In genomic region chr2:160493227-160494028, GRCh38 we compare ENCODE assay signal across 8 cellular contexts. TPM values are rescaled to one million over a fixed set of nuclear protein-coding genes. Genes with fewer than 3 reads are reported as not detected.
DNase-seq lines count a peak whose midpoint lies in the region; ATAC-seq and TF ChIP-seq lines count a peak whose summit lies in the region.

Gene RBMS1 (minus strand): TSS chr2:160493807. CDS start chr2:160493363, 444 bp downstream.

- peak within 1 kb of the TSS; percentile 50 to 89 (median 76) for H3K9ac ChIP-seq in BLaER1 treated with 17β-estradiol and CSF1 and Interleukin-3, amounts not matched to agents 10 nM and 100 nM

- peaks cover 29 to 56% (median 48%) of the 10 kb centered on the region in 11 experiments for H3K27me3 ChIP-seq in BLaER1 treated with 17β-estradiol and CSF1 and Interleukin-3, amounts not matched to agents 10 nM and 100 nM
- peaks cover 0 to 11% (median 0%) of the 10 kb centered on the region in 3 donors for H3K27me3 ChIP-seq in stomach

- peak within 1 kb of the TSS; percentile 97 for H3K27ac Mint-ChIP-seq in activated T-helper 1 cell treated with anti-CD3 and anti-CD28 coated beads, Interleukin-12 subunit alpha, Interleukin-12 subunit beta, Interleukin-2, Interleukin-4 antibody, amounts not matched to agents 30 ng/mL and 10 ng/mL and 1 ng/mL, durations not matched to agents 14 hours and 24 hours and 36 hours
- H3K27ac Mint-ChIP-seq in natural killer cell: peak within 1 kb of the TSS; percentile 54 to 74

- ATAC-seq in HG02588 (IDR thresholded peaks at IDR 0.05; ENCODE audit: unreplicated experiment): peak; percentile 46
- peak; percentile 52 to 64 (median 55) for ATAC-seq in natural killer cell
- no peak for ATAC-seq in HG03108 (IDR thresholded peaks at IDR 0.05; ENCODE audit: unreplicated experiment)

- no peak for TF ChIP-seq POLR2A in stomach (IDR thresholded peaks at IDR 0.05)

- H3K4me1 ChIP-seq in BLaER1 treated with 17β-estradiol and CSF1 and Interleukin-3, amounts not matched to agents 10 nM and 100 nM: peaks cover 0 to 14% (median 6%) of the 10 kb centered on the region in 10 experiments; a peak in 7 of 20 replicates
- H3K4me1 ChIP-seq in stomach: peaks cover 0 to 40% (median 15%) of the 10 kb centered on the region in 4 donors

- 1% methylated on average over 25 to 63 of the region's 66 CpGs for WGBS in stomach, 5 donors

- peak within 1 kb of the TSS; percentile 80 to 99 (median 94) for H3K4me2 ChIP-seq in BLaER1 treated with 17β-estradiol and CSF1 and Interleukin-3, amounts not matched to agents 10 nM and 100 nM

- no peaks in the 10 kb centered on the region; a peak in 2 of 22 replicates for H4K20me1 ChIP-seq in BLaER1 treated with 17β-estradiol and CSF1 and Interleukin-3, amounts not matched to agents 10 nM and 100 nM

- peak within 1 kb of the TSS; percentile 70 to 88 (median 76) for H3K4me3 ChIP-seq in BLaER1 treated with 17β-estradiol and CSF1 and Interleukin-3, amounts not matched to agents 10 nM and 100 nM
- H3K4me3 ChIP-seq in fibroblast of mammary gland (ENCODE audit: control insufficient read depth, low read depth, low read length): peak within 1 kb of the TSS; percentile 77
- H3K4me3 ChIP-seq in stomach: peak within 1 kb of the TSS; percentile 82 to 96 (median 89)

- H3K9me3 Mint-ChIP-seq in activated T-helper 1 cell treated with anti-CD3 and anti-CD28 coated beads, Interleukin-12 subunit alpha, Interleukin-12 subunit beta, Interleukin-2, Interleukin-4 antibody, amounts not matched to agents 30 ng/mL and 10 ng/mL and 1 ng/mL, durations not matched to agents 14 hours and 24 hours and 36 hours: no peaks in the 10 kb centered on the region
- H3K9me3 Mint-ChIP-seq in natural killer cell: no peaks in the 10 kb centered on the region

- H3K27me3 Mint-ChIP-seq in activated T-helper 1 cell treated with anti-CD3 and anti-CD28 coated beads, Interleukin-12 subunit alpha, Interleukin-12 subunit beta, Interleukin-2, Interleukin-4 antibody, amounts not matched to agents 30 ng/mL and 10 ng/mL and 1 ng/mL, durations not matched to agents 14 hours and 24 hours and 36 hours (ENCODE audit: insufficient read depth): peaks cover 9% of the 10 kb centered on the region
- H3K27me3 Mint-ChIP-seq in natural killer cell (ENCODE audit: low read depth in 2 of 2): peaks cover 9 to 18% of the 10 kb centered on the region in 2 donors

- intact Hi-C loops in activated T-helper 1 cell treated with anti-CD3 and anti-CD28 coated beads, Interleukin-12 subunit alpha, Interleukin-12 subunit beta, Interleukin-2, Interleukin-4 antibody, amounts not matched to agents 30 ng/mL and 10 ng/mL and 1 ng/mL, durations not matched to agents 14 hours and 24 hours and 36 hours (cut with micrococcal nuclease): loop anchor here (1.0 to 10.0 kb wide), 7 partner anchors 8 to 811 kb away; partner anchors contain the start of genes LY75, PSMD14 and TANK
- intact Hi-C loops in natural killer cell (cut with micrococcal nuclease): loop anchor here (5.0 to 10.0 kb wide), 2 partner anchors 146 to 169 kb away; no protein-coding TSS in a partner anchor
- intact Hi-C loops in stomach (cut with DNase I; ENCODE audit: low total_unique reads): no loop called here

- DNase-seq in OCI-M1 (lab: John Stamatoyannopoulos, UW): peak; percentile 21
- peak; percentile 35 for DNase-seq in activated T-helper 1 cell treated with anti-CD3 and anti-CD28 coated beads, Interleukin-12 subunit alpha, Interleukin-12 subunit beta, Interleukin-2, Interleukin-4 antibody, amounts not matched to agents 30 ng/mL and 10 ng/mL and 1 ng/mL, durations not matched to agents 14 hours and 24 hours and 36 hours (ENCODE audit: low spot score)
- DNase-seq in fibroblast of mammary gland (ENCODE audit: low read depth): peak; percentile 44
- DNase-seq in natural killer cell: peak; percentile 26
- peak; percentile 54 for DNase-seq in stomach

- H3K36me3 ChIP-seq in BLaER1 treated with 17β-estradiol and CSF1 and Interleukin-3, amounts not matched to agents 10 nM and 100 nM: no peaks in the 10 kb centered on the region
- no peaks in the 10 kb centered on the region for H3K36me3 ChIP-seq in stomach

- peaks cover 47% of the 10 kb centered on the region for H3K4me1 Mint-ChIP-seq in activated T-helper 1 cell treated with anti-CD3 and anti-CD28 coated beads, Interleukin-12 subunit alpha, Interleukin-12 subunit beta, Interleukin-2, Interleukin-4 antibody, amounts not matched to agents 30 ng/mL and 10 ng/mL and 1 ng/mL, durations not matched to agents 14 hours and 24 hours and 36 hours (ENCODE audit: low read depth)
- H3K4me1 Mint-ChIP-seq in natural killer cell: peaks cover 0 to 10% of the 10 kb centered on the region in 2 donors

- H3K9me3 ChIP-seq in BLaER1 treated with 17β-estradiol and CSF1 and Interleukin-3, amounts not matched to agents 10 nM and 100 nM (replicated peaks in 1 of 11): no peaks in the 10 kb centered on the region
- H3K9me3 ChIP-seq in stomach: no peaks in the 10 kb centered on the region

- peak within 1 kb of the TSS; percentile 97 for H3K4me3 Mint-ChIP-seq in activated T-helper 1 cell treated with anti-CD3 and anti-CD28 coated beads, Interleukin-12 subunit alpha, Interleukin-12 subunit beta, Interleukin-2, Interleukin-4 antibody, amounts not matched to agents 30 ng/mL and 10 ng/mL and 1 ng/mL, durations not matched to agents 14 hours and 24 hours and 36 hours
- peak within 1 kb of the TSS; percentile 95 for H3K4me3 Mint-ChIP-seq in natural killer cell

- TF ChIP-seq CTCF in fibroblast of mammary gland (conservative IDR thresholded peaks at IDR 0.05; ENCODE audit: control insufficient read depth, insufficient read depth, low read depth, low read length): no peak
- TF ChIP-seq CTCF in natural killer cell (IDR thresholded peaks at IDR 0.05): no peak
- TF ChIP-seq CTCF in stomach (IDR thresholded peaks at IDR 0.05): no peak

- no peak for TF ChIP-seq EP300 in stomach (IDR thresholded peaks at IDR 0.05)

- H3K36me3 Mint-ChIP-seq in activated T-helper 1 cell treated with anti-CD3 and anti-CD28 coated beads, Interleukin-12 subunit alpha, Interleukin-12 subunit beta, Interleukin-2, Interleukin-4 antibody, amounts not matched to agents 30 ng/mL and 10 ng/mL and 1 ng/mL, durations not matched to agents 14 hours and 24 hours and 36 hours (ENCODE audit: low read depth): peaks cover 2% of the 10 kb centered on the region
- no peaks in the 10 kb centered on the region for H3K36me3 Mint-ChIP-seq in natural killer cell

- peak within 1 kb of the TSS in 7 of 11 experiments; percentile 2 to 59 (median 27); a peak in 12 of 22 replicates for H3K27ac ChIP-seq in BLaER1 treated with 17β-estradiol and CSF1 and Interleukin-3, amounts not matched to agents 10 nM and 100 nM
- peak within 1 kb of the TSS; percentile 94 to 97 (median 96) for H3K27ac ChIP-seq in stomach

RNA-seq across cellular contexts. Expression of gene RBMS1, which starts in this region (rescaled TPM):
- 35.4 and 36.3 TPM in 2 replicates for total RNA-seq in activated T-helper 1 cell treated with anti-CD3 and anti-CD28 coated beads, Interleukin-12 subunit alpha, Interleukin-12 subunit beta, Interleukin-2, Interleukin-4 antibody, amounts not matched to agents 30 ng/mL and 10 ng/mL and 1 ng/mL, durations not matched to agents 14 hours and 24 hours and 36 hours
- 100 to 1,000 TPM; 111 to 167 (median 132) TPM for total RNA-seq in natural killer cell
- 100 to 1,000 TPM in 1 of 5 donors, 10 to 100 TPM in 3, 1 to 10 TPM in 1; 4.3 to 134 (median 32.7) TPM for total RNA-seq in stomach
- 10 to 100 TPM; 15.6 to 27.5 (median 24.7) TPM for polyA plus RNA-seq in stomach
